7 cellular contexts compared by ENCODE assay signal in genomic region chr6:13993416-13993815, GRCh38.
"Had no signal": no experiment of that assay in that cellular context is flagged by ENCODE, and none has a peak within 500 bp of the region (broad histone marks: within the 10 kb centered on the region; RNA-seq: fewer than 3 reads in every experiment).

No MANE protein-coding gene starts in this region.

- FAIRE-seq: HepG2 had no signal

- H3K4me1 ChIP-seq: HAP-1 had no signal

- H3K4me3 ChIP-seq: HAP-1 had no signal

- H3K9me3 ChIP-seq: HAP-1 had no signal

- H3K9ac ChIP-seq: KMS-11 had no signal

- DNase-seq: GOT3, H7, KBM-7 had no signal

- H3K4me2 ChIP-seq: KMS-11 had no signal

- ATAC-seq: HepG2 had no signal

- H3K36me3 ChIP-seq: HAP-1 had no signal

- H3K27ac ChIP-seq: HL-60, KMS-11 had no signal
